Comparison of ENCODE assay signal across 1 cellular context in genomic region chr16:18956658-18957241, GRCh38. TPM values are rescaled to one million over a fixed set of nuclear protein-coding genes. Genes with fewer than 3 reads are reported as not detected.
"Had no signal": no experiment of that assay in that cellular context is flagged by ENCODE, and none has a peak within 500 bp of the region (broad histone marks: within the 10 kb centered on the region; RNA-seq: fewer than 3 reads in every experiment).

No MANE protein-coding gene starts in this region.

RNA-seq across cellular contexts. Expression of gene TMC7, which starts 27.0 kb away (rescaled TPM):
- total RNA-seq: activated CD8-positive, alpha-beta memory T cell treated with anti-CD3 and anti-CD28 coated beads, Interleukin-2, amount 10 ng/mL, durations not matched to agents 7 days and 5 days had no signal
